12 cellular contexts compared by ENCODE assay signal in the genomic region with DNA sequence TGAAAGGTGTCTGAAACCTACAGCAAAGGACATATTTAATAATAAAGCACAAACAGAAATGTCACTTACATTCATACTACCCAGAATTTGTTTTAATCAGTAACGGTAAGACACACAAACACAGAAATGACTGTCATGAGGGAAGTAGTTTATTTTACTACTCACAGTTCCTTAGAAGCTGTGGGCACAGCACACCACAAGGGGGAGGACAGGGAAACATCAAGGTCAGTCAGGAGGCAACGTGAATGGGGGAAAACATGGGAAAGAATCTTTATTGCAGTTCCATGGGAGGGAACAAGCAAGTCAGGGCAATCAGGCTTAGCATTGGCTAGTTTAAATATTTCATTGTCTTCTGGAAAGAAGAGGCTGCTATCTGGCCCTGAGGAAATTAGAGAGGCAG.
DNase-seq lines count a peak whose midpoint lies in the region; ATAC-seq, FAIRE-seq and TF ChIP-seq lines count a peak whose summit lies in the region.
"Had no signal": no experiment of that assay in that cellular context is flagged by ENCODE, and none has a peak within 500 bp of the region (broad histone marks: within the 10 kb centered on the region; RNA-seq: fewer than 3 reads in every experiment).

No MANE protein-coding gene starts in this region.

- H3K79me2 ChIP-seq in DND-41 (ENCODE audit: insufficient read depth, low read length) (no peaks in the 10 kb centered on the region), neural progenitor cell (ENCODE audit: low read depth) (no peaks in the 10 kb centered on the region)

- H2AFZ ChIP-seq in DND-41 (ENCODE audit: low read depth, low read length): no peak overlapping the region
- no peak overlapping the region for H2AFZ ChIP-seq in neural progenitor cell (replicated peaks)

- peaks cover 12% of the 10 kb centered on the region for H3K9me3 ChIP-seq in DND-41 (ENCODE audit: insufficient read depth, low read length, severe bottlenecking)
- H3K9me3 ChIP-seq in neural progenitor cell (ENCODE audit: low read depth): no peaks in the 10 kb centered on the region

- H3K9ac ChIP-seq in DND-41 (ENCODE audit: low read depth, low read length) (no peak overlapping the region), neural progenitor cell (no peak overlapping the region)

- H3K36me3 Mint-ChIP-seq in HFFc6 (ENCODE audit: low read depth) (peaks cover 11% of the 10 kb centered on the region; the same call in 1 of the 2 replicates), neural progenitor cell (no peaks in the 10 kb centered on the region)
- peaks cover 10 to 37% of the 10 kb centered on the region in 2 donors for H3K36me3 Mint-ChIP-seq in activated T-cell treated with anti-CD3 and anti-CD28 coated beads, Interleukin-2, amount 50 U/mL, for 72 hours (ENCODE audit: insufficient read depth in 2 of 2)

- no peak overlapping the region for H3K4me2 ChIP-seq in DND-41 (ENCODE audit: insufficient read depth, low read length)
- no peak overlapping the region for H3K4me2 ChIP-seq in neural progenitor cell

- H3K4me3 ChIP-seq in DND-41 (ENCODE audit: low read depth in 1 of 2, low read length in 2 of 2): no peak overlapping the region
- no peak overlapping the region for H3K4me3 ChIP-seq in neural progenitor cell

- H3K27me3 ChIP-seq in DND-41 (ENCODE audit: insufficient read depth, low read length, poor library complexity) (no peaks in the 10 kb centered on the region), neural progenitor cell (peaks cover 11% of the 10 kb centered on the region)

- DNase-seq in DND-41 (no peak), HFFc6 (no peak), neural progenitor cell (ENCODE audit: low spot score) (no peak), NCI-H2196 treated with DMSO at 0.1 percent for 48 hours (lab: John Stamatoyannopoulos, UW; ENCODE audit: unreplicated experiment) (no peak), activated T-cell treated with anti-CD3 and anti-CD28 coated beads for 4 hours (no peak), NCI-H1694 treated with DMSO at 0.1 percent for 48 hours (lab: John Stamatoyannopoulos, UW) (no peak)
- DNase-seq in activated T-cell treated with anti-CD3 and anti-CD28 coated beads, Interleukin-2, amount 50 U/mL, for 72 hours: no peak
- DNase-seq: activated naive CD4-positive, alpha-beta T cell treated with anti-CD3 and anti-CD28 coated beads for 36 hours; NCI-H1048; NK-92 treated with Interleukin-12 subunit alpha and Interleukin-12 subunit beta, amount 100 ng/mL, for 24 hours; stimulated activated CD8-positive, alpha-beta memory T cell treated with anti-CD3 and anti-CD28 coated beads, Interleukin-4, amount 100 ng/mL, for 48 hours had no signal

- H3K36me3 ChIP-seq in DND-41 (ENCODE audit: insufficient read depth, low read length): peaks cover 47% of the 10 kb centered on the region
- H3K36me3 ChIP-seq in neural progenitor cell: no peaks in the 10 kb centered on the region

- FAIRE-seq in colon (lab: Jason Lieb, UNC): peak; percentile 28

- H3K4me3 Mint-ChIP-seq in HFFc6 (no peak overlapping the region), neural progenitor cell (no peak overlapping the region)
- H3K4me3 Mint-ChIP-seq in activated T-cell treated with anti-CD3 and anti-CD28 coated beads, Interleukin-2, amount 50 U/mL, for 72 hours: no peak overlapping the region
- H3K4me3 Mint-ChIP-seq: activated naive CD4-positive, alpha-beta T cell treated with anti-CD3 and anti-CD28 coated beads for 36 hours had no signal

- H3K27ac Mint-ChIP-seq in HFFc6 (no peak overlapping the region), neural progenitor cell (no peak overlapping the region)
- H3K27ac Mint-ChIP-seq in activated T-cell treated with anti-CD3 and anti-CD28 coated beads, Interleukin-2, amount 50 U/mL, for 72 hours: no peak overlapping the region
- H3K27ac Mint-ChIP-seq: activated naive CD4-positive, alpha-beta T cell treated with anti-CD3 and anti-CD28 coated beads for 36 hours had no signal

- no peak overlapping the region for H3K27ac ChIP-seq in DND-41 (ENCODE audit: low read length)
- no peak overlapping the region for H3K27ac ChIP-seq in neural progenitor cell

- H4K20me1 ChIP-seq in DND-41 (ENCODE audit: insufficient read depth, low read length) (no peaks in the 10 kb centered on the region), neural progenitor cell (ENCODE audit: low read depth) (no peaks in the 10 kb centered on the region)

- no peaks in the 10 kb centered on the region; the same call in 1 of the 2 replicates for H3K9me3 Mint-ChIP-seq in HFFc6
- H3K9me3 Mint-ChIP-seq in neural progenitor cell: peaks cover 7% of the 10 kb centered on the region
- peaks cover 5 to 9% of the 10 kb centered on the region in 2 donors for H3K9me3 Mint-ChIP-seq in activated T-cell treated with anti-CD3 and anti-CD28 coated beads, Interleukin-2, amount 50 U/mL, for 72 hours

- no peaks in the 10 kb centered on the region for H3F3A ChIP-seq in neural progenitor cell (ENCODE audit: low read depth)

- no peaks in the 10 kb centered on the region for H3K4me1 ChIP-seq in DND-41 (ENCODE audit: insufficient read depth, low read length)
- H3K4me1 ChIP-seq in neural progenitor cell: no peaks in the 10 kb centered on the region

- no peaks in the 10 kb centered on the region; the same call in 1 of the 2 replicates for H3K4me1 Mint-ChIP-seq in HFFc6 (ENCODE audit: low read depth)
- H3K4me1 Mint-ChIP-seq in neural progenitor cell: no peaks in the 10 kb centered on the region
- no peaks in the 10 kb centered on the region for H3K4me1 Mint-ChIP-seq in activated T-cell treated with anti-CD3 and anti-CD28 coated beads, Interleukin-2, amount 50 U/mL, for 72 hours (ENCODE audit: low read depth)

- TF ChIP-seq CTCF in DND-41 (IDR thresholded peaks at IDR 0.05; ENCODE audit: borderline replicate concordance, extremely low read depth, low read length, poor library complexity, severe bottlenecking): peak; percentile 29
- peak; percentile 28; the same call in 1 of the 2 replicates for TF ChIP-seq CTCF in HFFc6 (IDR thresholded peaks at IDR 0.05)
- TF ChIP-seq CTCF in neural progenitor cell (IDR thresholded peaks at IDR 0.05): peak; percentile 14

- H3K27me3 Mint-ChIP-seq in HFFc6 (ENCODE audit: insufficient read depth) (no peaks in the 10 kb centered on the region), neural progenitor cell (ENCODE audit: insufficient read depth, low read depth) (peaks cover 2% of the 10 kb centered on the region)
- H3K27me3 Mint-ChIP-seq in activated T-cell treated with anti-CD3 and anti-CD28 coated beads, Interleukin-2, amount 50 U/mL, for 72 hours (ENCODE audit: low read depth): no peaks in the 10 kb centered on the region

- no peak for ATAC-seq in DND-41 (ENCODE audit: insufficient read depth, low read depth)
- no peak for ATAC-seq in activated T-cell treated with anti-CD3 and anti-CD28 coated beads, Interleukin-2, amount 50 U/mL, for 72 hours (replicated peaks in 1 of 2)
